Comparison of ENCODE assay signal across 9 cellular contexts in genomic region chr13:59391696-59392095, GRCh38.
DNase-seq lines count a peak whose midpoint lies in the region; ATAC-seq and TF ChIP-seq lines count a peak whose summit lies in the region.
"Had no signal": no experiment of that assay in that cellular context is flagged by ENCODE, and none has a peak within 500 bp of the region (broad histone marks: within the 10 kb centered on the region; RNA-seq: fewer than 3 reads in every experiment).

No MANE protein-coding gene starts in this region.

- TF ChIP-seq CTCF in tibial nerve (IDR thresholded peaks at IDR 0.05) = peak; percentile 68 to 75 (median 70)

- no peak overlapping the region for H3K4me3 ChIP-seq in tibial nerve

- peak; percentile 66 for DNase-seq in D341Med (ENCODE audit: low spot score)
- DNase-seq in NCI-H345 (lab: John Stamatoyannopoulos, UW) = peak; percentile 44
- DNase-seq in activated CD4-positive, alpha-beta T cell treated with anti-CD3 and anti-CD28 coated beads, Interleukin-2, amount 50 U/mL, for 1 hour = peak; percentile 29
- peak; percentile 68 for DNase-seq in epidermal melanocyte (ENCODE audit: insufficient read length, low spot score)
- peak; percentile 26 for DNase-seq in naive B cell
- peak in 1 of 2 donors; percentile 75 for DNase-seq in tibial nerve (ENCODE audit: low spot score in 2 of 2)

- no peaks in the 10 kb centered on the region for H3K27me3 ChIP-seq in tibial nerve

- no peak for TF ChIP-seq POLR2A in tibial nerve (IDR thresholded peaks at IDR 0.05)

- no peaks in the 10 kb centered on the region for H3K4me1 Mint-ChIP-seq in naive B cell

- peaks cover 0 to 4% (median 0%) of the 10 kb centered on the region in 7 donors for H3K9me3 Mint-ChIP-seq in naive B cell
- H3K9me3 Mint-ChIP-seq: dendritic cell treated with granulocyte-macrophage colony-stimulating factor and Interleukin-4, amounts not matched to agents 40 ng/mL and 50 ng/mL, for 4 days had no signal

- no peak overlapping the region for H3K27ac Mint-ChIP-seq in naive B cell
- H3K27ac Mint-ChIP-seq: dendritic cell treated with granulocyte-macrophage colony-stimulating factor and Interleukin-4, amounts not matched to agents 40 ng/mL and 50 ng/mL, for 4 days had no signal

- no peaks in the 10 kb centered on the region for H3K36me3 ChIP-seq in tibial nerve

- 19 to 29% methylated on average over 2 of the region's 2 CpGs for WGBS in tibial nerve, 2 donors

- no peak for TF ChIP-seq EP300 in tibial nerve (IDR thresholded peaks at IDR 0.05)

- H3K36me3 Mint-ChIP-seq in naive B cell = no peaks in the 10 kb centered on the region

- ATAC-seq in GM19397 (IDR thresholded peaks at IDR 0.05; ENCODE audit: unreplicated experiment) = peak; percentile 97
- peak; percentile 100 for ATAC-seq in HG03432 (IDR thresholded peaks at IDR 0.05; ENCODE audit: unreplicated experiment)
- ATAC-seq in naive B cell (ENCODE audit: low read depth in 2 of 2) = peak; percentile 68 to 80

- H3K4me3 Mint-ChIP-seq in naive B cell = no peak overlapping the region
- H3K4me3 Mint-ChIP-seq: dendritic cell treated with granulocyte-macrophage colony-stimulating factor and Interleukin-4, amounts not matched to agents 40 ng/mL and 50 ng/mL, for 4 days had no signal

- peaks cover 0 to 6% (median 0%) of the 10 kb centered on the region in 4 donors for H3K9me3 ChIP-seq in tibial nerve

- peaks cover 0 to 6% (median 0%) of the 10 kb centered on the region in 4 donors for H3K4me1 ChIP-seq in tibial nerve

- peaks cover 0 to 14% (median 0%) of the 10 kb centered on the region in 3 donors for H3K27me3 Mint-ChIP-seq in naive B cell

- H3K27ac ChIP-seq in tibial nerve = no peak overlapping the region
